Comparison of ENCODE assay signal across 8 cellular contexts in genomic region chr5:141084487-141084989, GRCh38. TPM values are rescaled to one million over a fixed set of nuclear protein-coding genes. Genes with fewer than 3 reads are reported as not detected.
DNase-seq lines count a peak whose midpoint lies in the region; ATAC-seq, FAIRE-seq and TF ChIP-seq lines count a peak whose summit lies in the region.

No MANE protein-coding gene starts in this region.

- intact Hi-C loops in heart right ventricle (cut with DNase I) (loop anchor here in 3 of 10 donors (10.0 kb wide), 1 partner anchor 480 kb away; no protein-coding TSS in a partner anchor), pancreas (cut with DNase I) (loop anchor here in 1 of 3 donors (10.0 kb wide), 1 partner anchor 480 kb away; no protein-coding TSS in a partner anchor)

- H3K4me3 ChIP-seq in HEK293 (ENCODE audit: low read depth, low read length): peak overlapping the region; percentile 40
- peak overlapping the region in 9 of 10 donors; percentile 36 to 62 (median 52) for H3K4me3 ChIP-seq in heart right ventricle
- H3K4me3 ChIP-seq in pancreas: peak overlapping the region; percentile 5 to 49 (median 27)

- H3K27ac Mint-ChIP-seq in activated naive CD8-positive, alpha-beta T cell: no peak overlapping the region

- 8% methylated on average over 21 of the region's 21 CpGs for WGBS in heart right ventricle, 2 donors
- WGBS in pancreas, 2 donors: 3 to 6% methylated on average over 21 of the region's 21 CpGs

- CTCF ChIA-PET in HEK293 (lab: Yijun Ruan, JAX): interaction anchor here (0.6 to 1.7 kb wide), 11 partner anchors 8 to 479 kb away, joined by 3 to 13 read pairs (median 3); partner anchors contain the start of genes PCDHA8, PCDHB2, PCDHB7 and TAF7

- POLR2A ChIA-PET in HEK293 (lab: Yijun Ruan, JAX): interaction anchor here (0.9 kb wide), 1 partner anchor 10 kb away, joined by 3 read pairs; the partner anchor contains the start of gene PCDHB2

- peak overlapping the region; percentile 90 for H3K4me3 Mint-ChIP-seq in activated naive CD8-positive, alpha-beta T cell

- H3K36me3 ChIP-seq in HEK293 (ENCODE audit: control insufficient read depth in 2 of 2, insufficient read depth in 1 of 2, low read length in 2 of 2) (no peaks in the 10 kb centered on the region), heart right ventricle (no peaks in the 10 kb centered on the region), pancreas (no peaks in the 10 kb centered on the region)

- H3K27ac ChIP-seq in HEK293 (ENCODE audit: extremely low read depth, low read depth, low read length) (no peak overlapping the region), heart right ventricle (peak overlapping the region in 6 of 10 donors; percentile 13 to 77 (median 62)), pancreas (peak overlapping the region in 3 of 4 donors; percentile 15 to 63 (median 45))

- peaks cover 0 to 37% (median 11%) of the 10 kb centered on the region in 7 donors for H3K27me3 ChIP-seq in heart right ventricle
- no peaks in the 10 kb centered on the region for H3K27me3 ChIP-seq in pancreas

- H3K27me3 Mint-ChIP-seq in activated naive CD8-positive, alpha-beta T cell: peaks cover 17% of the 10 kb centered on the region

- H3K9me3 ChIP-seq in HEK293 (ENCODE audit: control insufficient read depth, insufficient read depth, low read depth, low read length) (no peaks in the 10 kb centered on the region; the same call in 1 of the 2 replicates), heart right ventricle (peaks cover 0 to 41% (median 5%) of the 10 kb centered on the region in 11 donors), pancreas (peaks cover 0 to 4% (median 0%) of the 10 kb centered on the region in 4 donors)

- H3K36me3 Mint-ChIP-seq in activated naive CD8-positive, alpha-beta T cell: peaks cover 2% of the 10 kb centered on the region

- FAIRE-seq in RCC 7860 (lab: Jason Lieb, UNC) (no peak), pancreas (lab: Jason Lieb, UNC) (no peak)

- TF ChIP-seq CTCF in HEK293 (tag by site-specific recombination; IDR thresholded peaks at IDR 0.05) (no peak), heart right ventricle (IDR thresholded peaks at IDR 0.05) (peak in 8 of 9 donors; percentile 39 to 80 (median 56)), pancreas (IDR thresholded peaks at IDR 0.05) (peak in 3 of 4 donors; percentile 21 to 57 (median 52))

- H3K4me1 ChIP-seq in HEK293 (ENCODE audit: control insufficient read depth, insufficient read depth, low read length): no peaks in the 10 kb centered on the region
- peaks cover 0 to 13% (median 0%) of the 10 kb centered on the region in 9 donors for H3K4me1 ChIP-seq in heart right ventricle
- H3K4me1 ChIP-seq in pancreas: no peaks in the 10 kb centered on the region

- ATAC-seq in heart right ventricle (peak; percentile 70 to 94 (median 86)), pancreas (peak; percentile 99 to 100 (median 100)), HG02884 (IDR thresholded peaks at IDR 0.05; ENCODE audit: unreplicated experiment) (no peak)

- peak; percentile 78 for DNase-seq in AG20443 (ENCODE audit: low spot score)
- DNase-seq in RCC 7860 (ENCODE audit: low spot score): peak; percentile 38
- peak in 1 of 2 donors; percentile 50 for DNase-seq in heart right ventricle
- peak in 5 of 6 donors; percentile 51 to 70 (median 63) for DNase-seq in pancreas
- DNase-seq in mesenteric fat pad (ENCODE audit: low spot score): no peak

- H3K9me3 Mint-ChIP-seq in activated naive CD8-positive, alpha-beta T cell (ENCODE audit: low read depth): peaks cover 3% of the 10 kb centered on the region

- H3K4me1 Mint-ChIP-seq in activated naive CD8-positive, alpha-beta T cell (ENCODE audit: low read depth): peaks cover 6% of the 10 kb centered on the region

TF ChIP-seq in HEK293, 187 proteins besides CTCF, POLR2A, EP300 and RAD21 (continues in another document):
- TF ChIP-seq ZBTB17 (tag by site-specific recombination; IDR thresholded peaks at IDR 0.05): 0 out of 2 replicates have a peak, but pooled peaks have one; percentile 17
- TF ChIP-seq ZNF654 (tag by site-specific recombination; IDR thresholded peaks at IDR 0.05; ENCODE audit: low read depth): peak; percentile 87
- peak; percentile 88 for TF ChIP-seq ZNF660 (tag by site-specific recombination; IDR thresholded peaks at IDR 0.05)
- TF ChIP-seq ZNF184 (tag by site-specific recombination; IDR thresholded peaks at IDR 0.05): peak; percentile 44; the same call in 1 of the 2 replicates
- TF ChIP-seq ZNF518A (tag by site-specific recombination; conservative IDR thresholded peaks at IDR 0.05; ENCODE audit: low read depth): peak; percentile 57; the same call in 1 of the 2 replicates
- TF ChIP-seq ZBTB20 (tag by site-specific recombination; IDR thresholded peaks at IDR 0.05): peak; percentile 81
- no peak for TF ChIP-seq KLF7 (tag by site-specific recombination; IDR thresholded peaks at IDR 0.05; ENCODE audit: borderline replicate concordance)
- no peak for TF ChIP-seq GLI4 (tag by site-specific recombination; IDR thresholded peaks at IDR 0.05)
- no peak for TF ChIP-seq ZNF416 (tag by site-specific recombination; IDR thresholded peaks at IDR 0.05)
- no peak for TF ChIP-seq ZNF658 (tag by site-specific recombination; IDR thresholded peaks at IDR 0.05)
- no peak for TF ChIP-seq ZNF561 (tag by site-specific recombination; IDR thresholded peaks at IDR 0.05; ENCODE audit: borderline replicate concordance)

RNA-seq across cellular contexts. Expression of gene PCDHB2, which starts 9.9 kb away (rescaled TPM):
- total RNA-seq in heart right ventricle: 1 to 10 TPM in 8 of 10 donors, under 1 TPM in 2; 0.87 to 3.8 (median 2.2) TPM
- polyA plus RNA-seq in heart right ventricle: under 1 TPM; 0.58 to 0.59 TPM
- 1 to 10 TPM in 2 of 6 donors, under 1 TPM in 4; 0.56 to 2.2 (median 0.62) TPM for total RNA-seq in pancreas
- polyA plus RNA-seq in pancreas: under 1 TPM; 0.23 to 0.70 TPM
- 3.4 TPM for total RNA-seq in mesenteric fat pad

RNA-seq across cellular contexts. Expression of gene PCDHB3, which starts 15.7 kb away (rescaled TPM):
- total RNA-seq in heart right ventricle (1 to 10 TPM in 6 of 10 donors, under 1 TPM in 4; 0.40 to 2.0 (median 1.1) TPM), pancreas (1 to 10 TPM in 3 of 6 donors, under 1 TPM in 3; 0.41 to 2.2 (median 1.0) TPM), mesenteric fat pad (3.6 TPM)
- polyA plus RNA-seq in heart right ventricle (under 1 TPM; 0.29 to 0.37 TPM), pancreas (1 to 10 TPM in 1 of 2 donors, under 1 TPM in 1; 0.42 to 1.4 TPM)

RNA-seq across cellular contexts. Expression of gene PCDHB1, which starts 33.4 kb away (rescaled TPM):
- not detected for total RNA-seq in heart right ventricle
- not detected for polyA plus RNA-seq in heart right ventricle
- total RNA-seq in pancreas: under 1 TPM; 0.09 to 0.35 (median 0.14) TPM
- polyA plus RNA-seq in pancreas: under 1 TPM; 0.02 to 0.08 TPM
- total RNA-seq in mesenteric fat pad: not detected

RNA-seq across cellular contexts. Expression of gene PCDHB4, which starts 37.1 kb away (rescaled TPM):
- total RNA-seq in heart right ventricle: 1 to 10 TPM; 1.3 to 3.3 (median 2.3) TPM
- under 1 TPM; 0.51 to 0.78 TPM for polyA plus RNA-seq in heart right ventricle
- 1 to 10 TPM; 3.3 to 7.2 (median 4.5) TPM for total RNA-seq in pancreas
- polyA plus RNA-seq in pancreas: 1 to 10 TPM; 1.2 to 5.1 TPM
- total RNA-seq in mesenteric fat pad: 2.5 TPM

RNA-seq across cellular contexts. Expression of gene PCDHB5, which starts 50.5 kb away (rescaled TPM):
- total RNA-seq in heart right ventricle (1 to 10 TPM; 2.4 to 7.4 (median 4.6) TPM), pancreas (1 to 10 TPM; 2.4 to 6.7 (median 4.6) TPM), mesenteric fat pad (1.5 TPM)
- polyA plus RNA-seq in heart right ventricle (1 to 10 TPM in 1 of 2 donors, under 1 TPM in 1; 0.73 to 1.2 TPM), pancreas (1 to 10 TPM; 2.3 to 3.6 TPM)
